ENCODE assay signal across 8 cellular contexts in genomic region chr9:36991516-36992134, GRCh38. TPM values are rescaled to one million over a fixed set of nuclear protein-coding genes. Genes with fewer than 3 reads are reported as not detected.
DNase-seq lines count a peak whose midpoint lies in the region; ATAC-seq, FAIRE-seq and TF ChIP-seq lines count a peak whose summit lies in the region.

No MANE protein-coding gene starts in this region.

- H3K27me3 ChIP-seq in HCT116 (ENCODE audit: insufficient read depth, low read length), result no peaks in the 10 kb centered on the region
- peaks cover 32% of the 10 kb centered on the region for H3K27me3 ChIP-seq in keratinocyte (ENCODE audit: control insufficient read depth, extremely low read depth, insufficient read depth, low read length)
- peaks cover 5% of the 10 kb centered on the region for H3K27me3 ChIP-seq in thyroid gland

- H3K4me3 Mint-ChIP-seq in activated CD4-positive, alpha-beta T cell treated with anti-CD3 and anti-CD28 coated beads, Interleukin-2, amount 10 ng/mL, durations not matched to agents 7 days and 5 days, result no peak overlapping the region

- peak; percentile 95 for TF ChIP-seq RAD21 in HCT116 (IDR thresholded peaks at IDR 0.05; ENCODE audit: low read depth)

- H3K4me2 ChIP-seq in HCT116 (ENCODE audit: low read length) (no peak overlapping the region), keratinocyte (ENCODE audit: control insufficient read depth, extremely low read depth, insufficient read depth, low read depth, low read length) (no peak overlapping the region)

- CTCF ChIA-PET in HCT116 (lab: Charles Lee), result interaction anchor here (0.6 to 8.2 kb wide), 11 partner anchors 12 to 585 kb away, joined by 3 to 148 read pairs (median 4); no protein-coding TSS in a partner anchor
- CTCF ChIA-PET in activated CD4-positive, alpha-beta T cell treated with anti-CD3 and anti-CD28 coated beads, Interleukin-2, amount 10 ng/mL, durations not matched to agents 7 days and 5 days (lab: Charles Lee), result interaction anchor here (1.0 to 1.5 kb wide), 6 partner anchors 10 to 138 kb away, joined by 3 to 8 read pairs (median 3); no protein-coding TSS in a partner anchor

- H3K27ac ChIP-seq in HCT116 (ENCODE audit: low read depth, low read length) (no peak overlapping the region), keratinocyte (ENCODE audit: control insufficient read depth, insufficient read depth, low read length) (no peak overlapping the region), thyroid gland (no peak overlapping the region)

- TF ChIP-seq CTCF in HCT116 (IDR thresholded peaks at IDR 0.05 in 2 of 3, conservative IDR thresholded peaks at IDR 0.05 in 1 of 3; ENCODE audit: borderline replicate concordance in 1 of 3, insufficient read depth in 1 of 3, low read depth in 2 of 3, low read length in 2 of 3) (peak; percentile 73 to 92 (median 89)), keratinocyte (optimal IDR thresholded peaks at IDR 0.05 in 1 of 3, IDR thresholded peaks at IDR 0.05 in 1 of 3, conservative IDR thresholded peaks at IDR 0.05 in 1 of 3; ENCODE audit: extremely low read depth in 1 of 3, insufficient read depth in 2 of 3, low read length in 3 of 3) (peak; percentile 90 to 99 (median 96)), thyroid gland (IDR thresholded peaks at IDR 0.05) (no peak)

- H4K20me1 ChIP-seq in HCT116 (ENCODE audit: insufficient read depth) (no peaks in the 10 kb centered on the region), keratinocyte (ENCODE audit: control insufficient read depth, extremely low read depth, insufficient read depth, low read length) (no peaks in the 10 kb centered on the region)

- H3K79me2 ChIP-seq in HCT116 (ENCODE audit: insufficient read depth, low read length) (no peaks in the 10 kb centered on the region), keratinocyte (ENCODE audit: control insufficient read depth, insufficient read depth, low read length) (no peaks in the 10 kb centered on the region)

- dilution Hi-C loops in keratinocyte (cut with MboI; ENCODE audit: extremely low pct_ligation_motif_present, low sequenced_read_pairs), result no loop called here

- intact Hi-C loops in HCT116 (cut with micrococcal nuclease), result loop anchor here (1.0 to 5.0 kb wide), 2 partner anchors 118 to 359 kb away; no protein-coding TSS in a partner anchor
- intact Hi-C loops in thyroid gland (cut with DNase I), result no loop called here

- RAD21 ChIA-PET in HCT116 (lab: Charles Lee; ENCODE audit: low non-redundant PET in 1 of 2, low total read pairs in 2 of 2, uncharacterized antibody in 2 of 2, unreplicated experiment in 2 of 2), result interaction anchor here (1.0 to 2.8 kb wide), 4 partner anchors 12 to 121 kb away, joined by 3 to 16 read pairs (median 9); no protein-coding TSS in a partner anchor

- H3K9me3 Mint-ChIP-seq in activated CD4-positive, alpha-beta T cell treated with anti-CD3 and anti-CD28 coated beads, Interleukin-2, amount 10 ng/mL, durations not matched to agents 7 days and 5 days, result peaks cover 14% of the 10 kb centered on the region

- no TSS peak for BruUV-seq in HCT116 (replicated peaks; lab: Mats Ljungman, UMichigan)

- H2AFZ ChIP-seq in HCT116 (ENCODE audit: low read depth, low read length, poor library complexity, severe bottlenecking) (no peak overlapping the region), keratinocyte (ENCODE audit: control insufficient read depth, low read length) (no peak overlapping the region)

- no peak overlapping the region for H3K27ac Mint-ChIP-seq in activated CD4-positive, alpha-beta T cell treated with anti-CD3 and anti-CD28 coated beads, Interleukin-2, amount 10 ng/mL, durations not matched to agents 7 days and 5 days

- H3K4me3 ChIP-seq in HCT116 (replicated peaks in 1 of 2; ENCODE audit: low read depth in 1 of 2, low read length in 2 of 2), result no peak overlapping the region
- H3K4me3 ChIP-seq in keratinocyte (ENCODE audit: control insufficient read depth in 2 of 3, extremely low read depth in 1 of 3, insufficient read depth in 2 of 3, low read depth in 1 of 3, low read length in 3 of 3), result no peak overlapping the region
- no peak overlapping the region for H3K4me3 ChIP-seq in thyroid gland (replicated peaks in 1 of 3)

- H3K9me3 ChIP-seq in HCT116 (ENCODE audit: control insufficient read depth in 1 of 2, insufficient read depth in 1 of 2, low read depth in 1 of 2, low read length in 2 of 2) (peaks cover 0 to 6% of the 10 kb centered on the region in 2 experiments; a peak in 1 of 4 replicates), keratinocyte (ENCODE audit: control insufficient read depth, low read depth, low read length) (peaks cover 2% of the 10 kb centered on the region), thyroid gland (no peaks in the 10 kb centered on the region)

- peaks cover 6% of the 10 kb centered on the region for H3K36me3 Mint-ChIP-seq in activated CD4-positive, alpha-beta T cell treated with anti-CD3 and anti-CD28 coated beads, Interleukin-2, amount 10 ng/mL, durations not matched to agents 7 days and 5 days (ENCODE audit: low read depth)

- DNase-seq in COR-L47 (lab: John Stamatoyannopoulos, UW) (peak; percentile 9), HCT116 (ENCODE audit: low read depth, low spot score) (peak; percentile 54), keratinocyte (ENCODE audit: low read depth, low spot score) (peak; percentile 41), H54 (ENCODE audit: insufficient read length, low spot score) (no peak), middle frontal gyrus (ENCODE audit: extremely low spot score, low spot score) (no peak), thyroid gland (no peak)
- peak; percentile 36 for DNase-seq in activated CD4-positive, alpha-beta T cell treated with anti-CD3 and anti-CD28 coated beads, Interleukin-2, amount 10 ng/mL, durations not matched to agents 7 days and 5 days

- H3K9me1 ChIP-seq in keratinocyte (ENCODE audit: control insufficient read depth, extremely low read depth, insufficient read depth, low read length), result no peaks in the 10 kb centered on the region

- no peaks in the 10 kb centered on the region for H3K36me3 ChIP-seq in HCT116 (ENCODE audit: control insufficient read depth in 1 of 2, insufficient read depth in 2 of 2, low read length in 2 of 2)
- no peaks in the 10 kb centered on the region for H3K36me3 ChIP-seq in keratinocyte (ENCODE audit: control insufficient read depth in 2 of 2, extremely low read depth in 1 of 2, insufficient read depth in 2 of 2, low read length in 2 of 2)
- no peaks in the 10 kb centered on the region for H3K36me3 ChIP-seq in thyroid gland

- POLR2A ChIA-PET in HCT116 (lab: Charles Lee), result no interaction called here
- POLR2A ChIA-PET in activated CD4-positive, alpha-beta T cell treated with anti-CD3 and anti-CD28 coated beads, Interleukin-2, amount 10 ng/mL, durations not matched to agents 7 days and 5 days (lab: Charles Lee), result no interaction called here

- ATAC-seq in HCT116, result peak; percentile 73
- ATAC-seq in HG03095 (IDR thresholded peaks at IDR 0.05; ENCODE audit: unreplicated experiment), result no peak

- 11 to 22% methylated on average over 6 of the region's 6 CpGs for WGBS in thyroid gland, 2 donors

- peaks cover 0 to 5% of the 10 kb centered on the region in 2 experiments; a peak in 2 of 4 replicates for H3K4me1 ChIP-seq in HCT116 (ENCODE audit: control insufficient read depth in 1 of 2, insufficient read depth in 2 of 2, low read length in 2 of 2)
- no peaks in the 10 kb centered on the region for H3K4me1 ChIP-seq in keratinocyte (ENCODE audit: control insufficient read depth, extremely low read depth, insufficient read depth, low read length)
- H3K4me1 ChIP-seq in thyroid gland, result peaks cover 0 to 2% of the 10 kb centered on the region in 2 donors

- no peaks in the 10 kb centered on the region for H3K9me2 ChIP-seq in HCT116 (ENCODE audit: insufficient read depth)

- FAIRE-seq in keratinocyte (lab: Jason Lieb, UNC) (peak; percentile 64), H54 (lab: Jason Lieb, UNC) (no peak)

- no peak overlapping the region for H3K9ac ChIP-seq in HCT116 (ENCODE audit: low read length)
- H3K9ac ChIP-seq in keratinocyte (ENCODE audit: control insufficient read depth, extremely low read depth, insufficient read depth, low read length), result no peak overlapping the region

- TF ChIP-seq POLR2A in HCT116 (IDR thresholded peaks at IDR 0.05; ENCODE audit: borderline replicate concordance, extremely low read depth, insufficient read depth, insufficient read length) (no peak), H54 (IDR thresholded peaks at IDR 0.05; ENCODE audit: low read depth, low read length) (no peak), thyroid gland (IDR thresholded peaks at IDR 0.05) (no peak)

- peaks cover 50% of the 10 kb centered on the region for H3K27me3 Mint-ChIP-seq in activated CD4-positive, alpha-beta T cell treated with anti-CD3 and anti-CD28 coated beads, Interleukin-2, amount 10 ng/mL, durations not matched to agents 7 days and 5 days

- peaks cover 8% of the 10 kb centered on the region for H3K4me1 Mint-ChIP-seq in activated CD4-positive, alpha-beta T cell treated with anti-CD3 and anti-CD28 coated beads, Interleukin-2, amount 10 ng/mL, durations not matched to agents 7 days and 5 days

TF ChIP-seq in HCT116, 20 proteins besides CTCF, POLR2A, EP300 and RAD21:
- TF ChIP-seq CBX3 (IDR thresholded peaks at IDR 0.05; ENCODE audit: low read depth) (0 out of 2 replicates have a peak, but pooled peaks have one; percentile 53), ELF1 (IDR thresholded peaks at IDR 0.05; ENCODE audit: borderline replicate concordance, low read depth) (no peak)

RNA-seq across cellular contexts. Expression of gene PAX5, which starts 42.4 kb away (rescaled TPM):
- total RNA-seq in HCT116 (2021; ENCODE audit: unreplicated experiment) (0.17 TPM), thyroid gland (under 1 TPM in 1 of 4 donors, not detected in 3; 0.68 TPM)
- 0.01 TPM in 1 of 2 replicates, not detected in the other for polyA plus RNA-seq in HCT116 (2012)
- under 1 TPM; 0.10 to 0.12 TPM for total RNA-seq in activated CD4-positive, alpha-beta T cell treated with anti-CD3 and anti-CD28 coated beads, Interleukin-2, amount 10 ng/mL, durations not matched to agents 7 days and 5 days
- not detected in 3 replicates for polyA plus RNA-seq in keratinocyte
- polyA plus RNA-seq in keratinocyte (2011; ENCODE audit: low read depth), result not detected
- not detected in 2 replicates for polyA plus RNA-seq in keratinocyte (2011; cell fraction: cytosol; rRNA removed)
- polyA plus RNA-seq in keratinocyte (2011; cell fraction: nucleus; rRNA removed), result not detected in 2 replicates
- polyA plus RNA-seq in keratinocyte (2012; ENCODE audit: low replicate concordance), result not detected in 2 replicates
- not detected in 3 replicates for polyA minus RNA-seq in keratinocyte
- not detected for polyA minus RNA-seq in keratinocyte (2011; cell fraction: cytosol; rRNA and poly(A)+ RNA removed)
- not detected in 2 replicates for polyA minus RNA-seq in keratinocyte (2011; cell fraction: nucleus; rRNA and poly(A)+ RNA removed)

Comparison
In these comparisons a context has a peak if more than half of its experiments do, and no peak if none do; other contexts are left out.
1. DNase-seq: peak in COR-L47 (single experiment), HCT116 (single experiment), activated CD4-positive, alpha-beta T cell treated with anti-CD3 and anti-CD28 coated beads, Interleukin-2, amount 10 ng/mL, durations not matched to agents 7 days and 5 days (single experiment) and keratinocyte (single experiment); none in H54 (single experiment), middle frontal gyrus (single experiment) and thyroid gland (0 of 2).
2. CTCF ChIP-seq: peak in HCT116 (3 of 3) and keratinocyte (3 of 3); none in thyroid gland (0 of 6).